Comparison of ENCODE assay signal across 20 cellular contexts in the genomic region with DNA sequence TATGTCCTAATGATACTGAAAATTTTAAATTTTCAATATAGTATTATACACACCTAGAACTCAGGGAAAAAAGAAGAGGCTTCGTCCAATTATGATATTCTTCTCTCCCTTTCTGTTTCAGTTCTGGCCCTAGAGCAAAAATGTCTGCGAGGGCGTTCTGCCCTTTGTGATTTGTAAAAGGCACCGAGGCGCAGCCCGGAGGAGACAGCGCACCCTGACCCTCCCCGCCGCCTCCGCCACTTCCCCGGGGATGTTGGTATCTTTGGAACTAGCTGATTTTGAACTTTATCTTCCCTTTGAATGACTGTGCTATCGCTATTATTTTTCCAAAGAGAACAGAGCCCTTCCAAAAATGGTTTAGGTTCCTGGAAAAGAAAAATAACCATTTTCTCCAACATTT.
A peak's percentile ranks its signal among the peaks of the same experiment; 100 is the strongest.
DNase-seq lines count a peak whose midpoint lies in the region; ATAC-seq, FAIRE-seq and TF ChIP-seq lines count a peak whose summit lies in the region.
"Had no signal": no experiment of that assay in that cellular context is flagged by ENCODE, and none has a peak within 500 bp of the region (broad histone marks: within the 10 kb centered on the region; RNA-seq: fewer than 3 reads in every experiment).

No MANE protein-coding gene starts in this region.

- intact Hi-C loops in right cardiac atrium (cut with DNase I) (no loop called here), left ventricle myocardium inferior (cut with micrococcal nuclease) (no loop called here), endothelial cell of umbilical vein (cut with micrococcal nuclease) (no loop called here)

- H3K9me3 Mint-ChIP-seq in type B pancreatic cell: peaks cover 9% of the 10 kb centered on the region
- H3K9me3 Mint-ChIP-seq: stimulated activated naive CD8-positive, alpha-beta T cell treated with anti-CD3 and anti-CD28 coated beads, Interleukin-15, amount 100 ng/mL, for 72 hours had no signal

- TF ChIP-seq POLR2A in endothelial cell of umbilical vein (IDR thresholded peaks at IDR 0.05; ENCODE audit: low read depth, low read length): no peak

- CTCF ChIA-PET in endothelial cell of umbilical vein (lab: Charles Lee): no interaction called here

- TF ChIP-seq CTCF in left ventricle myocardium inferior (IDR thresholded peaks at IDR 0.05; ENCODE audit: borderline replicate concordance) (no peak), endothelial cell of umbilical vein (IDR thresholded peaks at IDR 0.05; ENCODE audit: extremely low read depth in 1 of 2, insufficient read depth in 1 of 2, low read depth in 1 of 2, low read length in 2 of 2) (no peak), type B pancreatic cell (conservative IDR thresholded peaks at IDR 0.05) (no peak)

- DNase-seq in right cardiac atrium: peak in 2 of 3 donors; percentile 58 to 62
- DNase-seq in left ventricle myocardium inferior: no peak
- DNase-seq in endothelial cell of umbilical vein (ENCODE audit: low read depth, low spot score): no peak
- peak; percentile 39 for DNase-seq in left kidney (ENCODE audit: low read depth, low spot score)
- no peak for DNase-seq in type B pancreatic cell (ENCODE audit: extremely low spot score, unreplicated experiment)
- DNase-seq in D341Med (ENCODE audit: low spot score): no peak
- DNase-seq in effector CD8-positive, alpha-beta T cell (lab: John Stamatoyannopoulos, UW): no peak
- no peak for DNase-seq in NCI-H526 treated with DMSO at 0.1 percent for 48 hours (lab: John Stamatoyannopoulos, UW)
- DNase-seq: activated CD4-positive, alpha-beta T cell treated with anti-CD3 and anti-CD28 coated beads for 4 hours; activated naive CD4-positive, alpha-beta T cell treated with anti-CD3 and anti-CD28 coated beads, Interleukin-2, amount 50 U/mL, for 16 hours; brain microvascular endothelial cell; effector CD4-positive, alpha-beta T cell; GDM1; KG1; NCI-H1092 treated with DMSO at 0.1 percent for 48 hours; NCI-H2107; NCI-H82; RPMI8226; stimulated activated naive CD8-positive, alpha-beta T cell treated with anti-CD3 and anti-CD28 coated beads, Interleukin-15, amount 100 ng/mL, for 72 hours had no signal

- no peak overlapping the region for H3K4me2 ChIP-seq in endothelial cell of umbilical vein (ENCODE audit: insufficient read depth, low read length)

- no peaks in the 10 kb centered on the region for H3K4me1 Mint-ChIP-seq in type B pancreatic cell (ENCODE audit: unreplicated experiment)

- H3K27me3 ChIP-seq in right cardiac atrium (ENCODE audit: control insufficient read depth, insufficient read depth) (no peaks in the 10 kb centered on the region), left ventricle myocardium inferior (ENCODE audit: low read depth) (no peaks in the 10 kb centered on the region), endothelial cell of umbilical vein (ENCODE audit: control insufficient read depth in 2 of 2, insufficient read depth in 2 of 2, low read length in 2 of 2) (no peaks in the 10 kb centered on the region)
- H3K27me3 ChIP-seq: brain microvascular endothelial cell had no signal

- H3K4me1 ChIP-seq in right cardiac atrium (ENCODE audit: control insufficient read depth, insufficient read depth, low read length) (no peaks in the 10 kb centered on the region), left ventricle myocardium inferior (no peaks in the 10 kb centered on the region), endothelial cell of umbilical vein (ENCODE audit: control insufficient read depth, extremely low read depth, insufficient read depth, low read length) (no peaks in the 10 kb centered on the region)
- H3K4me1 ChIP-seq: parathyroid adenoma had no signal

- no peak overlapping the region for H3K4me3 ChIP-seq in right cardiac atrium (ENCODE audit: low read length)
- H3K4me3 ChIP-seq in left ventricle myocardium inferior: no peak overlapping the region
- no peak overlapping the region for H3K4me3 ChIP-seq in endothelial cell of umbilical vein (replicated peaks in 1 of 3; ENCODE audit: insufficient read depth in 1 of 3, low read depth in 1 of 3, low read length in 3 of 3)

- H3K27ac ChIP-seq in right cardiac atrium (ENCODE audit: low read length): no peak overlapping the region
- H3K27ac ChIP-seq in left ventricle myocardium inferior (replicated peaks): no peak overlapping the region
- no peak overlapping the region for H3K27ac ChIP-seq in endothelial cell of umbilical vein (ENCODE audit: insufficient read depth, low read depth, low read length)
- H3K27ac ChIP-seq: brain microvascular endothelial cell, parathyroid adenoma had no signal

- ATAC-seq in right cardiac atrium: peak in 1 of 2 donors; percentile 59
- ATAC-seq: stimulated activated naive CD8-positive, alpha-beta T cell treated with anti-CD3 and anti-CD28 coated beads, Interleukin-15, amount 100 ng/mL, for 72 hours had no signal

- H2AFZ ChIP-seq in endothelial cell of umbilical vein (ENCODE audit: low read depth, low read length): no peak overlapping the region
- H2AFZ ChIP-seq: parathyroid adenoma had no signal

- H3K27ac Mint-ChIP-seq in type B pancreatic cell: no peak overlapping the region
- H3K27ac Mint-ChIP-seq: stimulated activated naive CD8-positive, alpha-beta T cell treated with anti-CD3 and anti-CD28 coated beads, Interleukin-15, amount 100 ng/mL, for 72 hours had no signal

- H3K36me3 ChIP-seq in left ventricle myocardium inferior: no peaks in the 10 kb centered on the region
- no peaks in the 10 kb centered on the region for H3K36me3 ChIP-seq in endothelial cell of umbilical vein (ENCODE audit: control insufficient read depth in 2 of 2, extremely low read depth in 1 of 2, insufficient read depth in 2 of 2, low read length in 2 of 2)
- H3K36me3 ChIP-seq: brain microvascular endothelial cell had no signal

- no peaks in the 10 kb centered on the region for H3K79me2 ChIP-seq in endothelial cell of umbilical vein (ENCODE audit: control insufficient read depth, insufficient read depth, low read length)
- H3K79me2 ChIP-seq: parathyroid adenoma had no signal

- H3K27me3 Mint-ChIP-seq in type B pancreatic cell: peaks cover 7% of the 10 kb centered on the region
- H3K27me3 Mint-ChIP-seq: stimulated activated naive CD8-positive, alpha-beta T cell treated with anti-CD3 and anti-CD28 coated beads, Interleukin-15, amount 100 ng/mL, for 72 hours had no signal

- no peaks in the 10 kb centered on the region for H3K9me1 ChIP-seq in endothelial cell of umbilical vein (replicated peaks; ENCODE audit: control insufficient read depth, extremely low read depth, insufficient read depth, low read length)

- no peaks in the 10 kb centered on the region for H3K36me3 Mint-ChIP-seq in type B pancreatic cell

- no peaks in the 10 kb centered on the region for H4K20me1 ChIP-seq in endothelial cell of umbilical vein (replicated peaks; ENCODE audit: control insufficient read depth, extremely low read depth, insufficient read depth, low read length)

- no TSS peak for BruUV-seq in endothelial cell of umbilical vein (replicated peaks; lab: Mats Ljungman, UMichigan)

- FAIRE-seq in endothelial cell of umbilical vein (lab: Jason Lieb, UNC): peak; percentile 40

- POLR2A ChIA-PET in endothelial cell of umbilical vein (lab: Charles Lee): no interaction called here

- H3K9me3 ChIP-seq in right cardiac atrium (ENCODE audit: control insufficient read depth, low read length) (no peaks in the 10 kb centered on the region), left ventricle myocardium inferior (replicated peaks) (no peaks in the 10 kb centered on the region), endothelial cell of umbilical vein (replicated peaks; ENCODE audit: control insufficient read depth, insufficient read depth, low read length) (no peaks in the 10 kb centered on the region)

- 4% methylated on average over 12 of the region's 12 CpGs for WGBS in right cardiac atrium

- no peak overlapping the region for H3K9ac ChIP-seq in endothelial cell of umbilical vein (replicated peaks; ENCODE audit: extremely low read depth, insufficient read depth, low read length)
- H3K9ac ChIP-seq: parathyroid adenoma had no signal

- peak overlapping the region; percentile 34 for H3K4me3 Mint-ChIP-seq in type B pancreatic cell

- dilution Hi-C loops in endothelial cell of umbilical vein (cut with MboI; ENCODE audit: extremely low pct_ligation_motif_present, low sequenced_read_pairs): no loop called here

TF ChIP-seq in endothelial cell of umbilical vein, 7 proteins besides CTCF, POLR2A, EP300 and RAD21:
- no peak for TF ChIP-seq MYC (IDR thresholded peaks at IDR 0.05; ENCODE audit: low read depth, low read length)
TF ChIP-seq in endothelial cell of umbilical vein: peak in this region for 0.

Comparison
In these comparisons a context has a peak if more than half of its experiments do, and no peak if none do; other contexts are left out.
1. DNase-seq: peak in right cardiac atrium (2 of 3) and left kidney (single experiment); none in left ventricle myocardium inferior (single experiment), endothelial cell of umbilical vein (single experiment), type B pancreatic cell (single experiment), D341Med (single experiment), effector CD8-positive, alpha-beta T cell (single experiment) and NCI-H526 treated with DMSO at 0.1 percent for 48 hours (single experiment).